1 cellular context compared by ENCODE assay signal in the genomic region with DNA sequence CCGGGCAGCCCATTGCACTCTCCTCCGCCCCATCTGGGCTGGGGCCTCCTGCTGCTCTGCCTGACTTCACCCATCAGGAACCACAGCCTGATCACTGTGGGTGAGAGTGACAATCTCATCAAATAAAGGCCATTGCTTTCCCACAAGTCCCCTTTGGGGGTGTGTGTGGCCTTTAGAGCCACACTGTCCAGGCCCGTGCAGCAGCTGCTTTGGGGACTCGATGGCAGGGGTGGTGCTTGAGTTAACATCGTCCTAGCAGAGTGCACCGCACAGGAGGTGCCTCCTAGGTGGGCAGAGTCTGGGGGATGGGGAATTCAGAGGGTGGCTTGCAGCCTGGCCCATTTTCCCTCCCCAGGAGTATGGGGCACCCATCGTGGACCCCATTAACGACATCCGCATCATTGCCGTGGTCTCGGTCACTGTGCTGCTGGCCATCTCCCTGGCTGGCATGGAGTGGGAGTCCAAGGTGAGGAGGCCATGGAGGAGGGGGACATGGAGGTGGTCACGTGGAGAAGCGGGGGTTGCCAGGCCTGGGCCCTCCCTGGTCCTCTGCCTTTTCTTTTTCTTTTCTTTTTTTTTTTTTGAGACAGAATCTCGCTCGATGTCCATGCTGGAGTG.
TF ChIP-seq lines count a peak whose summit lies in the region.

No MANE protein-coding gene starts in this region.

TF ChIP-seq in H1, 55 proteins besides CTCF, POLR2A, EP300 and RAD21 (continued from another document):
- TF ChIP-seq BACH1 (IDR thresholded peaks at IDR 0.05; ENCODE audit: low read length) (no peak), CHD2 (IDR thresholded peaks at IDR 0.05; ENCODE audit: low read length) (no peak), RBBP5 (IDR thresholded peaks at IDR 0.05; ENCODE audit: borderline replicate concordance, low read depth, low read length) (no peak)
